Comparison of ENCODE assay signal across 8 cellular contexts in genomic region chr1:206635080-206635982, GRCh38. TPM values are rescaled to one million over a fixed set of nuclear protein-coding genes. Genes with fewer than 3 reads are reported as not detected.
A peak's percentile ranks its signal among the peaks of the same experiment; 100 is the strongest.
DNase-seq lines count a peak whose midpoint lies in the region; ATAC-seq and TF ChIP-seq lines count a peak whose summit lies in the region.

Gene DYRK3, plus strand, starts transcription at chr1:206635536. Its CDS starts 168 bp downstream, at chr1:206635704.

- H3K36me3 Mint-ChIP-seq in activated naive CD8-positive, alpha-beta T cell treated with anti-CD3 and anti-CD28 coated beads, Interleukin-2, amount 10 ng/mL, durations not matched to agents 7 days and 5 days = peaks cover 2% of the 10 kb centered on the region

- intact Hi-C loops in Right ventricle myocardium inferior (cut with DNase I) = loop anchor here (2.0 to 10.0 kb wide), 5 partner anchors 17 to 349 kb away; no protein-coding TSS in a partner anchor
- intact Hi-C loops in ovary (cut with DNase I) = loop anchor here in 3 of 4 donors (2.0 to 10.0 kb wide), 3 partner anchors 27 to 89 kb away; no protein-coding TSS in a partner anchor
- intact Hi-C loops in thyroid gland (cut with DNase I) = loop anchor here (2.0 to 10.0 kb wide), 2 partner anchors 29 to 279 kb away; no protein-coding TSS in a partner anchor

- H3K9me3 ChIP-seq in SU-DHL-6 (ENCODE audit: insufficient read depth, low read length) (no peaks in the 10 kb centered on the region), ovary (no peaks in the 10 kb centered on the region), thyroid gland (no peaks in the 10 kb centered on the region)

- H3K27me3 ChIP-seq in SU-DHL-6 (ENCODE audit: low read length) (no peaks in the 10 kb centered on the region), ovary (no peaks in the 10 kb centered on the region), thyroid gland (no peaks in the 10 kb centered on the region)

- POLR2A ChIA-PET in activated naive CD8-positive, alpha-beta T cell treated with anti-CD3 and anti-CD28 coated beads, Interleukin-2, amount 10 ng/mL, durations not matched to agents 7 days and 5 days (lab: Charles Lee) = interaction anchor here (0.9 to 2.2 kb wide), 11 partner anchors 14 to 274 kb away, joined by 3 to 9 read pairs (median 4); partner anchors contain the start of gene EIF2D

- peak within 1 kb of the TSS; percentile 80 for H3K4me3 ChIP-seq in GM12865 (ENCODE audit: low read depth, low read length)
- H3K4me3 ChIP-seq in SU-DHL-6 (ENCODE audit: insufficient read depth, low read length, poor library complexity, severe bottlenecking) = peak within 1 kb of the TSS; percentile 59
- peak within 1 kb of the TSS; percentile 95 for H3K4me3 ChIP-seq in ovary
- H3K4me3 ChIP-seq in thyroid gland (replicated peaks in 1 of 3) = peak within 1 kb of the TSS; percentile 31 to 86 (median 61)

- peak; percentile 95 for DNase-seq in GM12865 (ENCODE audit: low read depth)
- peak; percentile 93 for DNase-seq in NCI-H1105 treated with DMSO at 0.1 percent for 48 hours (lab: John Stamatoyannopoulos, UW)
- DNase-seq in activated naive CD8-positive, alpha-beta T cell treated with anti-CD3 and anti-CD28 coated beads, Interleukin-2, amount 10 ng/mL, durations not matched to agents 7 days and 5 days = peak; percentile 96
- peak; percentile 96 for DNase-seq in Right ventricle myocardium inferior (ENCODE audit: missing footprints)
- peak; percentile 96 to 98 (median 97) for DNase-seq in ovary
- DNase-seq in thyroid gland = peak; percentile 96

- peaks cover 16% of the 10 kb centered on the region for H3K27me3 Mint-ChIP-seq in activated naive CD8-positive, alpha-beta T cell treated with anti-CD3 and anti-CD28 coated beads, Interleukin-2, amount 10 ng/mL, durations not matched to agents 7 days and 5 days

- peak; percentile 60 for TF ChIP-seq EP300 in ovary (IDR thresholded peaks at IDR 0.05)

- ATAC-seq in HG02642 (IDR thresholded peaks at IDR 0.05; ENCODE audit: poor library complexity, unreplicated experiment) (peak; percentile 96), Right ventricle myocardium inferior (peak; percentile 99)
- ATAC-seq in activated naive CD8-positive, alpha-beta T cell treated with anti-CD3 and anti-CD28 coated beads, Interleukin-2, amount 10 ng/mL, durations not matched to agents 7 days and 5 days (ENCODE audit: low read depth) = peak; percentile 90

- peak within 1 kb of the TSS; percentile 89 for H3K27ac Mint-ChIP-seq in activated naive CD8-positive, alpha-beta T cell treated with anti-CD3 and anti-CD28 coated beads, Interleukin-2, amount 10 ng/mL, durations not matched to agents 7 days and 5 days

- H3K9me2 ChIP-seq in SU-DHL-6 (replicated peaks; ENCODE audit: insufficient read depth, low read length) = no peaks in the 10 kb centered on the region

- H3K4me2 ChIP-seq in SU-DHL-6 (ENCODE audit: low read depth, low read length, poor library complexity, severe bottlenecking) = peak within 1 kb of the TSS; percentile 79

- no peaks in the 10 kb centered on the region for H3K9me3 Mint-ChIP-seq in activated naive CD8-positive, alpha-beta T cell treated with anti-CD3 and anti-CD28 coated beads, Interleukin-2, amount 10 ng/mL, durations not matched to agents 7 days and 5 days

- no peaks in the 10 kb centered on the region for H3K36me3 ChIP-seq in SU-DHL-6 (ENCODE audit: low read length)
- no peaks in the 10 kb centered on the region for H3K36me3 ChIP-seq in ovary
- H3K36me3 ChIP-seq in thyroid gland = no peaks in the 10 kb centered on the region

- peak within 1 kb of the TSS; percentile 90 for H2AFZ ChIP-seq in SU-DHL-6 (ENCODE audit: low read depth, low read length, severe bottlenecking)

- TF ChIP-seq CTCF in GM12865 (IDR thresholded peaks at IDR 0.05; ENCODE audit: insufficient read depth, low read depth, low read length, missing control alignments) (no peak), SU-DHL-6 (IDR thresholded peaks at IDR 0.05; ENCODE audit: insufficient read depth, low read length, poor library complexity, severe bottlenecking) (no peak), ovary (IDR thresholded peaks at IDR 0.05) (peak in 1 of 3 donors; percentile 49), thyroid gland (IDR thresholded peaks at IDR 0.05) (peak in 2 of 6 experiments; percentile 9 to 27)

- peak within 1 kb of the TSS; percentile 81 for H3K4me3 Mint-ChIP-seq in activated naive CD8-positive, alpha-beta T cell treated with anti-CD3 and anti-CD28 coated beads, Interleukin-2, amount 10 ng/mL, durations not matched to agents 7 days and 5 days

- H3K27ac ChIP-seq in SU-DHL-6 (ENCODE audit: low read depth, low read length) (peak within 1 kb of the TSS; percentile 20), ovary (peak within 1 kb of the TSS; percentile 48 to 78), thyroid gland (peak within 1 kb of the TSS in 2 of 3 donors; percentile 75 to 83)

- H3K9ac ChIP-seq in SU-DHL-6 (ENCODE audit: low read length) = peak within 1 kb of the TSS; percentile 57

- H3K79me2 ChIP-seq in SU-DHL-6 (ENCODE audit: insufficient read depth, low read length) = no peaks in the 10 kb centered on the region

- 0 to 1% (median 0%) methylated on average over 68 to 85 of the region's 85 CpGs for WGBS in ovary, 3 donors
- WGBS in thyroid gland, 2 donors = 0 to 1% methylated on average over 48 to 59 of the region's 85 CpGs

- peaks cover 21% of the 10 kb centered on the region for H3K4me1 Mint-ChIP-seq in activated naive CD8-positive, alpha-beta T cell treated with anti-CD3 and anti-CD28 coated beads, Interleukin-2, amount 10 ng/mL, durations not matched to agents 7 days and 5 days

- peaks cover 28% of the 10 kb centered on the region for H3F3A ChIP-seq in SU-DHL-6 (ENCODE audit: insufficient read depth)

- TF ChIP-seq POLR2A in ovary (IDR thresholded peaks at IDR 0.05) (peak; percentile 97), thyroid gland (IDR thresholded peaks at IDR 0.05) (peak; percentile 81 to 98)

- H3K4me1 ChIP-seq in ovary (ENCODE audit: insufficient read depth) (peaks cover 1% of the 10 kb centered on the region), thyroid gland (peaks cover 20% of the 10 kb centered on the region in 2 donors)

- no peaks in the 10 kb centered on the region for H4K20me1 ChIP-seq in SU-DHL-6 (ENCODE audit: low read depth, low read length)

RNA-seq across cellular contexts. Expression of gene DYRK3, which starts in this region (rescaled TPM):
- 1 to 10 TPM; 2.7 TPM for total RNA-seq in activated naive CD8-positive, alpha-beta T cell treated with anti-CD3 and anti-CD28 coated beads, Interleukin-2, amount 10 ng/mL, durations not matched to agents 7 days and 5 days
- total RNA-seq in Right ventricle myocardium inferior = 21.9 TPM
- total RNA-seq in ovary = 10 to 100 TPM in 4 of 7 donors, 1 to 10 TPM in 3; 5.5 to 15.0 (median 10.1) TPM
- 10 to 100 TPM in 1 of 2 donors, 1 to 10 TPM in 1; 5.6 to 16.2 TPM for polyA plus RNA-seq in ovary
- total RNA-seq in thyroid gland = 10 to 100 TPM; 14.5 to 21.2 (median 15.9) TPM

Comparison
In these comparisons a context has a peak if more than half of its experiments do, and no peak if none do; other contexts are left out.
1. Peak in every context shown above with its lines: DNase-seq, ATAC-seq, H3K4me3 ChIP-seq and H3K27ac ChIP-seq.
2. H3K27ac ChIP-seq: peak in every context shown above with its lines; median percentile 79 in thyroid gland; 63 in ovary; 20 in SU-DHL-6.